Comparison of ENCODE assay signal across 12 cellular contexts in genomic region chr2:109915830-109916229, GRCh38. TPM values are rescaled to one million over a fixed set of nuclear protein-coding genes. Genes with fewer than 3 reads are reported as not detected.
DNase-seq lines count a peak whose midpoint lies in the region; ATAC-seq, FAIRE-seq and TF ChIP-seq lines count a peak whose summit lies in the region.
"Not testable (repeated sequence)": the region's sequence is repeated elsewhere in the genome, so short reads cannot be mapped to it uniquely, and the experiment has no call there.
"Had no signal": no experiment of that assay in that cellular context is flagged by ENCODE, and none has a peak within 500 bp of the region (broad histone marks: within the 10 kb centered on the region; RNA-seq: fewer than 3 reads in every experiment).

No MANE protein-coding gene starts in this region.

- WGBS in body of pancreas, 2 donors = no CpG with 5 or more reads among the region's 5 CpGs
- no CpG with 5 or more reads among the region's 5 CpGs for WGBS in right lobe of liver (ENCODE audit: insufficient coverage, low coverage, low lambda C conversion rate, missing lambda C conversion rate)
- no CpG with 5 or more reads among the region's 5 CpGs for WGBS in pancreas, 2 donors

- POLR2A ChIA-PET in PC-3 (lab: Charles Lee; ENCODE audit: unreplicated experiment) = not testable (repeated sequence)

- not testable (repeated sequence) for BruUV-seq in PC-3 (replicated peaks; lab: Mats Ljungman, UMichigan)

- H3K27ac ChIP-seq in PC-3 (ENCODE audit: low read length); RWPE2 (ENCODE audit: poor library complexity, severe bottlenecking); body of pancreas; right lobe of liver; pancreas: not testable (repeated sequence)

- H3K9ac ChIP-seq in PC-3 (ENCODE audit: low read length) = not testable (repeated sequence)

- not testable (repeated sequence) for H3K4me3 ChIP-seq in PC-3 (ENCODE audit: low read length); RWPE2 (ENCODE audit: severe bottlenecking); body of pancreas; right lobe of liver; mucosa of descending colon; pancreas

- H3K4me1 ChIP-seq in PC-3 (ENCODE audit: insufficient read depth, low read length); RWPE2 (ENCODE audit: insufficient read depth, poor library complexity, severe bottlenecking); body of pancreas; right lobe of liver; mucosa of descending colon (ENCODE audit: low read depth); pancreas: not testable (repeated sequence)

- CTCF ChIA-PET in PC-3 (lab: Charles Lee) = not testable (repeated sequence)

- intact Hi-C loops in PC-3 (cut with micrococcal nuclease); body of pancreas (cut with DNase I); left colon (cut with DNase I, micrococcal nuclease); right lobe of liver (cut with DNase I); mucosa of descending colon (cut with DNase I, micrococcal nuclease); pancreas (cut with DNase I): not testable (repeated sequence)

- H3K27me3 ChIP-seq in PC-3 (ENCODE audit: low read length); RWPE2 (ENCODE audit: insufficient read depth, poor library complexity, severe bottlenecking); body of pancreas; right lobe of liver; pancreas: not testable (repeated sequence)

- peak; percentile 75 for ATAC-seq in PC-3
- ATAC-seq in RWPE2 (ENCODE audit: low read depth) = peak; percentile 49; the same call in 2 of the 3 replicates
- ATAC-seq in body of pancreas = peak; percentile 59
- peak; percentile 82 for ATAC-seq in left colon
- peak; percentile 57 for ATAC-seq in left lobe of liver
- peak; percentile 47 to 78 (median 56) for ATAC-seq in right lobe of liver
- ATAC-seq in mucosa of descending colon = peak; percentile 90
- peak; percentile 38 to 79 (median 69) for ATAC-seq in pancreas

- not testable (repeated sequence) for DNase-seq in PC-3; RWPE2 (ENCODE audit: low spot score); body of pancreas; left colon; left lobe of liver (ENCODE audit: low spot score); right lobe of liver; mucosa of descending colon; pancreas

- H3K36me3 ChIP-seq in PC-3 (ENCODE audit: low read depth, low read length); RWPE2 (ENCODE audit: low read depth); body of pancreas (replicated peaks in 1 of 2; ENCODE audit: insufficient read depth in 1 of 2, low read depth in 2 of 2); right lobe of liver; mucosa of descending colon (ENCODE audit: low read depth); pancreas: not testable (repeated sequence)

- TF ChIP-seq CTCF in PC-3 (conservative IDR thresholded peaks at IDR 0.05; ENCODE audit: low read depth, low read length); RWPE2 (IDR thresholded peaks at IDR 0.05; ENCODE audit: poor library complexity, severe bottlenecking); body of pancreas (IDR thresholded peaks at IDR 0.05); right lobe of liver (IDR thresholded peaks at IDR 0.05); mucosa of descending colon (IDR thresholded peaks at IDR 0.05); pancreas (IDR thresholded peaks at IDR 0.05): not testable (repeated sequence)

- not testable (repeated sequence) for H2AFZ ChIP-seq in PC-3 (ENCODE audit: low read length)

- H3K79me2 ChIP-seq in PC-3 (ENCODE audit: low read length) = not testable (repeated sequence)

- H3K4me2 ChIP-seq in PC-3 (ENCODE audit: low read length) = not testable (repeated sequence)

- not testable (repeated sequence) for H3F3A ChIP-seq in PC-3 (ENCODE audit: low read length, unreplicated experiment)

- H4K20me1 ChIP-seq in PC-3 (ENCODE audit: low read length) = not testable (repeated sequence)

- not testable (repeated sequence) for TF ChIP-seq POLR2A in body of pancreas (IDR thresholded peaks at IDR 0.05); right lobe of liver (IDR thresholded peaks at IDR 0.05)

- not testable (repeated sequence) for H3K9me3 ChIP-seq in PC-3 (ENCODE audit: low read length); RWPE2 (ENCODE audit: severe bottlenecking); body of pancreas; right lobe of liver; mucosa of descending colon; pancreas

- not testable (repeated sequence) for H3K9me2 ChIP-seq in PC-3 (replicated peaks; ENCODE audit: low read length)

- not testable (repeated sequence) for FAIRE-seq in pancreas (lab: Jason Lieb, UNC)

RNA-seq across cellular contexts. Expression of gene LIMS3, which starts 17.3 kb away (rescaled TPM):
- 0.26 TPM in 1 of 2 replicates, not detected in the other for total RNA-seq in PC-3 (2014; rRNA removed)
- total RNA-seq in body of pancreas = 1 to 10 TPM; 4.7 to 4.9 TPM
- 1 to 10 TPM; 1.3 to 1.9 TPM for total RNA-seq in left colon
- total RNA-seq in left lobe of liver = not detected
- total RNA-seq in right lobe of liver = 1 to 10 TPM in 1 of 6 experiments, under 1 TPM in 3, not detected in 2; 0.22 to 1.0 (median 0.34) TPM
- 1 to 10 TPM in 2 of 3 donors, under 1 TPM in 1; 0.90 to 2.8 (median 1.6) TPM for total RNA-seq in mucosa of descending colon
- 1 to 10 TPM; 1.5 to 3.1 (median 2.1) TPM for total RNA-seq in pancreas
- 1 to 10 TPM in 1 of 2 donors, under 1 TPM in 1; 0.38 to 1.7 TPM for polyA plus RNA-seq in pancreas
- total RNA-seq: Calu3; CD4-positive, CD25-positive, alpha-beta regulatory T cell; CD8-positive, alpha-beta T cell had no signal
- polyA plus RNA-seq: A549 had no signal
